In the genomic region with DNA sequence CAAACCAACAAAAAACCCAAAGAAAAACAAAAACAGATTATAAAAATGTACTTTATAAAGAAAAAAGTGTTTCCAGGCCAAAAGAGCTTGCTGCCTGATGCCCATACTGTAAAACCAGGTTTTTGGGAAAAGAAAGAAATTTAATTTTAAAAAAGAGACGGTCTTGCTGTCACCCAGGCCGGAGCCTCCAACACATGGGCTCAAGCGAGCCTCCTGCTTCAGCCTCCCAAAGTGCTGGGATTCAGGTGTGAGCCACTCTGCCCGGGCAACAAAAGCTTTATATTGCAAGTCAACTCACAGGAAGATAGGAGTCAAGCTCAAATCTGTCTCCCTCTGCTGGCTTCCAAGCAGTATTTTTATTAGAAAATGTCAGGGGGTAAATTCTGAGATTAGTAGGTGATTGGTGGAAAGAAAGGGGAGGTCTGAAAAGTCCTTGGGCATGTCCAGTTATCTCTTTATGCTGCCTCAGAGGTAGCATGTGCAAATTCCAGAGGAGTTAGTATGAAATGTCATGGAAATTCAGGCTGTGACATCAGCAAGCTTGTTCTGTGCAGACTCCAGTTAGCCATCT, we compare ENCODE assay signal across 10 cellular contexts. TPM values are rescaled to one million over a fixed set of nuclear protein-coding genes. Genes with fewer than 3 reads are reported as not detected.
DNase-seq lines count a peak whose midpoint lies in the region; ATAC-seq and TF ChIP-seq lines count a peak whose summit lies in the region.
"Had no signal": no experiment of that assay in that cellular context is flagged by ENCODE, and none has a peak within 500 bp of the region (broad histone marks: within the 10 kb centered on the region; RNA-seq: fewer than 3 reads in every experiment).

No MANE protein-coding gene starts in this region.

- peaks cover 3% of the 10 kb centered on the region for H3K79me1 ChIP-seq in mesenchymal stem cell (replicated peaks; ENCODE audit: low read length, poor library complexity, severe bottlenecking)

- no peaks in the 10 kb centered on the region for H3K27me3 ChIP-seq in mesenchymal stem cell (ENCODE audit: control insufficient read depth in 1 of 2, insufficient read depth in 1 of 2, low read length in 2 of 2)
- H3K27me3 ChIP-seq: adrenal gland had no signal

- no peak overlapping the region for H3K27ac ChIP-seq in mesenchymal stem cell (ENCODE audit: low read length, poor library complexity, severe bottlenecking)

- H3K14ac ChIP-seq in mesenchymal stem cell (ENCODE audit: low read length in 2 of 2), result no peak overlapping the region

- no peak overlapping the region for H2BK5ac ChIP-seq in mesenchymal stem cell (ENCODE audit: low read depth, low read length, poor library complexity, severe bottlenecking)

- H3K36me3 ChIP-seq in mesenchymal stem cell (ENCODE audit: control insufficient read depth in 1 of 2, insufficient read depth in 2 of 2, low read depth in 1 of 2, low read length in 2 of 2), result peaks cover 0 to 13% of the 10 kb centered on the region in 2 experiments

- H3K4me2 ChIP-seq in mesenchymal stem cell (ENCODE audit: low read length, poor library complexity, severe bottlenecking), result no peak overlapping the region

- H3K9me3 ChIP-seq in mesenchymal stem cell (ENCODE audit: control insufficient read depth, low read length), result no peaks in the 10 kb centered on the region
- H3K9me3 ChIP-seq: adrenal gland had no signal

- H3K23ac ChIP-seq in mesenchymal stem cell (ENCODE audit: low read length in 2 of 2), result no peak overlapping the region

- DNase-seq in EL, result peak; percentile 9
- DNase-seq in Kasumi-1 (lab: John Stamatoyannopoulos, UW), result peak; percentile 38 to 51
- DNase-seq in cardiac fibroblast (ENCODE audit: low read depth in 2 of 2), result peak; percentile 26 to 42
- peak; percentile 11 for DNase-seq in mesenchymal stem cell
- DNase-seq: NCI-H1694 treated with DMSO at 0.1 percent for 48 hours; stimulated activated naive CD4-positive, alpha-beta T cell treated with Interleukin-2 at 50 U/mL for 16 hours had no signal

- H3K4me1 ChIP-seq in mesenchymal stem cell (ENCODE audit: control insufficient read depth, insufficient read depth, low read depth, low read length), result no peaks in the 10 kb centered on the region
- H3K4me1 ChIP-seq: adrenal gland had no signal

- no peak overlapping the region for H4K91ac ChIP-seq in mesenchymal stem cell (ENCODE audit: low read length)

- H2BK12ac ChIP-seq in mesenchymal stem cell (ENCODE audit: low read length in 2 of 2), result no peak overlapping the region

- ATAC-seq in HG03520 (IDR thresholded peaks at IDR 0.05; ENCODE audit: unreplicated experiment), result no peak
- ATAC-seq in HG03354 (IDR thresholded peaks at IDR 0.05; ENCODE audit: poor library complexity, severe bottlenecking, unreplicated experiment), result no peak
- no peak for ATAC-seq in HG02970 (IDR thresholded peaks at IDR 0.05; ENCODE audit: low FRiP score, unreplicated experiment)

- H2BK120ac ChIP-seq in mesenchymal stem cell (ENCODE audit: low read depth, low read length), result no peak overlapping the region

- H2BK15ac ChIP-seq in mesenchymal stem cell (ENCODE audit: low read depth, poor library complexity, severe bottlenecking), result no peak overlapping the region

- no peak overlapping the region for H3K4ac ChIP-seq in mesenchymal stem cell (ENCODE audit: low read depth in 1 of 2, low read length in 2 of 2)

- no peak overlapping the region for H3K18ac ChIP-seq in mesenchymal stem cell (ENCODE audit: low read depth in 1 of 2, low read length in 2 of 2)

- H2AFZ ChIP-seq in mesenchymal stem cell (ENCODE audit: low read depth, low read length), result no peak overlapping the region

- WGBS in mesenchymal stem cell, result 97% methylated on average over 3 of the region's 4 CpGs

- no peak overlapping the region for H3K4me3 ChIP-seq in cardiac fibroblast (replicated peaks in 1 of 2; ENCODE audit: low read depth in 2 of 2, low read length in 2 of 2)
- H3K4me3 ChIP-seq in mesenchymal stem cell (ENCODE audit: insufficient read depth in 1 of 2, low read depth in 1 of 2, low read length in 2 of 2), result no peak overlapping the region
- H3K4me3 ChIP-seq: adrenal gland had no signal

- peak; percentile 29 for TF ChIP-seq CTCF in cardiac fibroblast (IDR thresholded peaks at IDR 0.05; ENCODE audit: low read depth, low read length)

- no peak overlapping the region for H2AK5ac ChIP-seq in mesenchymal stem cell (ENCODE audit: low read length, severe bottlenecking)

- no peak overlapping the region for H3K9ac ChIP-seq in mesenchymal stem cell (ENCODE audit: low read length)

- no peak overlapping the region for H4K8ac ChIP-seq in mesenchymal stem cell (ENCODE audit: low read length)

RNA-seq across cellular contexts. Expression of a gene that starts 39.4 kb away (rescaled TPM):
- 48.1 TPM for polyA plus RNA-seq in mesenchymal stem cell (2013, experiment 1 of 2)
- 51.9 TPM for polyA plus RNA-seq in mesenchymal stem cell (2013, experiment 2 of 2)
